8 cellular contexts compared by ENCODE assay signal in genomic region chr1:64268653-64269557, GRCh38.
DNase-seq lines count a peak whose midpoint lies in the region; ATAC-seq and TF ChIP-seq lines count a peak whose summit lies in the region.

No MANE protein-coding gene starts in this region.

- TF ChIP-seq RAD21 in neural cell (conservative IDR thresholded peaks at IDR 0.05): peak; percentile 94

- in situ Hi-C loops in GM13976 (cut with MboI; ENCODE audit: low sequenced_read_pairs, unreplicated experiment): loop anchor here (25.0 kb wide), 1 partner anchor 543 kb away; no protein-coding TSS in a partner anchor

- H3K79me2 ChIP-seq in neural cell (replicated peaks; ENCODE audit: insufficient read depth, low read length): no peaks in the 10 kb centered on the region

- H2AFZ ChIP-seq in neural cell (ENCODE audit: low read depth, low read length): no peak overlapping the region

- no peak overlapping the region for H3K9ac ChIP-seq in neural cell (ENCODE audit: low read length)

- H3K9me3 ChIP-seq in neural cell (ENCODE audit: low read length): no peaks in the 10 kb centered on the region

- H3F3A ChIP-seq in neural cell (ENCODE audit: insufficient read depth, low read length, poor library complexity, severe bottlenecking): no peaks in the 10 kb centered on the region

- no peak overlapping the region for H3K4me3 ChIP-seq in neural cell (ENCODE audit: low read length)

- no peaks in the 10 kb centered on the region for H3K9me2 ChIP-seq in neural cell (ENCODE audit: insufficient read depth, low read length)

- DNase-seq in 8988T (peak; percentile 11), GM13976 (ENCODE audit: low spot score) (peak; percentile 61), HT1080 (ENCODE audit: low read depth) (peak; percentile 34), NOMO-1 treated with DMSO at 0.1 percent for 48 hours (lab: John Stamatoyannopoulos, UW; ENCODE audit: unreplicated experiment) (peak; percentile 72), substantia nigra (lab: John Stamatoyannopoulos, UW) (peak in 30 of 49 donors; percentile 2 to 73 (median 47))
- DNase-seq in activated CD8-positive, alpha-beta memory T cell treated with anti-CD3 and anti-CD28 coated beads, Interleukin-2, amount 50 U/mL, for 1 hour (ENCODE audit: extremely low read depth): peak; percentile 50

- H3K4me2 ChIP-seq in neural cell (ENCODE audit: low read length): no peak overlapping the region

- TF ChIP-seq CTCF in GM13976 (IDR thresholded peaks at IDR 0.05; ENCODE audit: borderline replicate concordance, control extremely low read depth, extremely low read depth, insufficient read depth, missing control alignments) (peak; percentile 41), neural cell (IDR thresholded peaks at IDR 0.05; ENCODE audit: poor library complexity, severe bottlenecking) (peak; percentile 82)

- ATAC-seq in esophagus mucosa: peak; percentile 77

- TF ChIP-seq EP300 in neural cell (conservative IDR thresholded peaks at IDR 0.05; ENCODE audit: poor library complexity, severe bottlenecking): no peak

- no peaks in the 10 kb centered on the region for H3K27me3 ChIP-seq in neural cell (ENCODE audit: insufficient read depth, low read depth, low read length)

- no peak overlapping the region for H3K27ac ChIP-seq in neural cell (ENCODE audit: low read length)
- H3K27ac ChIP-seq in substantia nigra (ENCODE audit: low read depth, low read length, poor library complexity, severe bottlenecking): no peak overlapping the region

- H3K36me3 ChIP-seq in neural cell (ENCODE audit: insufficient read depth, low read length): no peaks in the 10 kb centered on the region

- no peaks in the 10 kb centered on the region for H4K20me1 ChIP-seq in neural cell (ENCODE audit: insufficient read depth)

TF ChIP-seq in neural cell, 6 proteins besides CTCF, POLR2A, EP300 and RAD21:
- TF ChIP-seq MXI1 (conservative IDR thresholded peaks at IDR 0.05; ENCODE audit: poor library complexity, severe bottlenecking) (no peak), SMC3 (conservative IDR thresholded peaks at IDR 0.05; ENCODE audit: poor library complexity) (peak; percentile 96)

Comparison
In these comparisons a context has a peak if more than half of its experiments do, and no peak if none do; other contexts are left out.
1. DNase-seq: peak in every context shown above with its lines; median percentile 72 in NOMO-1 treated with DMSO at 0.1 percent for 48 hours; 61 in GM13976; 50 in activated CD8-positive, alpha-beta memory T cell treated with anti-CD3 and anti-CD28 coated beads, Interleukin-2, amount 50 U/mL, for 1 hour; 47 in substantia nigra; 34 in HT1080; 11 in 8988T.